In genomic region chr1:89149229-89149628, GRCh38 we compare ENCODE assay signal across 10 cellular contexts. TPM values are rescaled to one million over a fixed set of nuclear protein-coding genes. Genes with fewer than 3 reads are reported as not detected.
A peak's percentile ranks its signal among the peaks of the same experiment; 100 is the strongest.
DNase-seq lines count a peak whose midpoint lies in the region; ATAC-seq and TF ChIP-seq lines count a peak whose summit lies in the region.
"Had no signal": no experiment of that assay in that cellular context is flagged by ENCODE, and none has a peak within 500 bp of the region (broad histone marks: within the 10 kb centered on the region; RNA-seq: fewer than 3 reads in every experiment).

No MANE protein-coding gene starts in this region.

- no peak for DNase-seq in Right ventricle myocardium inferior (ENCODE audit: missing footprints)
- DNase-seq in right atrium auricular region (ENCODE audit: low spot score), result no peak
- DNase-seq in choroid plexus epithelial cell (ENCODE audit: low read depth), result peak; percentile 75
- DNase-seq in left lobe of liver (ENCODE audit: low spot score), result no peak
- peak; percentile 59 to 71 for DNase-seq in aorta
- DNase-seq in hepatic stellate cell (ENCODE audit: low spot score), result no peak
- no peak for DNase-seq in activated CD8-positive, alpha-beta T cell treated with anti-CD3 and anti-CD28 coated beads, Interleukin-2, amount 10 ng/mL, durations not matched to agents 7 days and 5 days
- DNase-seq in CD14-positive monocyte (ENCODE audit: low spot score), result no peak

- no peaks in the 10 kb centered on the region for H3K9me3 Mint-ChIP-seq in activated CD8-positive, alpha-beta T cell treated with anti-CD3 and anti-CD28 coated beads, Interleukin-2, amount 10 ng/mL, durations not matched to agents 7 days and 5 days (ENCODE audit: insufficient read depth)
- no peaks in the 10 kb centered on the region for H3K9me3 Mint-ChIP-seq in CD14-positive monocyte

- no peak overlapping the region for H3K4me3 ChIP-seq in right atrium auricular region
- H3K4me3 ChIP-seq in choroid plexus epithelial cell (ENCODE audit: low read depth, low read length), result no peak overlapping the region
- H3K4me3 ChIP-seq in aorta (ENCODE audit: low read length in 2 of 2), result no peak overlapping the region

- WGBS in aorta, 2 donors, result 31% methylated on average over 3 of the region's 3 CpGs

- H3K4me1 Mint-ChIP-seq in activated CD8-positive, alpha-beta T cell treated with anti-CD3 and anti-CD28 coated beads, Interleukin-2, amount 10 ng/mL, durations not matched to agents 7 days and 5 days (ENCODE audit: low read depth), result peaks cover 3% of the 10 kb centered on the region
- peaks cover 4% of the 10 kb centered on the region for H3K4me1 Mint-ChIP-seq in CD14-positive monocyte

- H3K27me3 ChIP-seq in right atrium auricular region (no peaks in the 10 kb centered on the region), aorta (ENCODE audit: control insufficient read depth in 1 of 2, insufficient read depth in 2 of 2, low read length in 1 of 2) (no peaks in the 10 kb centered on the region)

- H3K9me3 ChIP-seq in right atrium auricular region (no peaks in the 10 kb centered on the region), aorta (ENCODE audit: control insufficient read depth, low read length) (no peaks in the 10 kb centered on the region)

- no peak overlapping the region for H3K27ac Mint-ChIP-seq in activated CD8-positive, alpha-beta T cell treated with anti-CD3 and anti-CD28 coated beads, Interleukin-2, amount 10 ng/mL, durations not matched to agents 7 days and 5 days
- H3K27ac Mint-ChIP-seq in CD14-positive monocyte, result no peak overlapping the region

- no peak for TF ChIP-seq CTCF in right atrium auricular region (IDR thresholded peaks at IDR 0.05)
- peak; percentile 76 for TF ChIP-seq CTCF in choroid plexus epithelial cell (conservative IDR thresholded peaks at IDR 0.05; ENCODE audit: low read depth, low read length)
- TF ChIP-seq CTCF in CD14-positive monocyte (IDR thresholded peaks at IDR 0.05), result no peak

- H3K27ac ChIP-seq in right atrium auricular region, result no peak overlapping the region
- no peak overlapping the region for H3K27ac ChIP-seq in aorta (ENCODE audit: low read depth in 1 of 2, low read length in 2 of 2)
- H3K27ac ChIP-seq: C4-2B had no signal

- H3K4me1 ChIP-seq in right atrium auricular region (no peaks in the 10 kb centered on the region), aorta (ENCODE audit: control insufficient read depth in 1 of 2, insufficient read depth in 2 of 2, low read length in 2 of 2) (no peaks in the 10 kb centered on the region)

- intact Hi-C loops in Right ventricle myocardium inferior (cut with DNase I), result no loop called here
- intact Hi-C loops in aorta (cut with DNase I), result no loop called here
- intact Hi-C loops in CD14-positive monocyte (cut with micrococcal nuclease), result no loop called here

- CTCF ChIA-PET in activated CD8-positive, alpha-beta T cell treated with anti-CD3 and anti-CD28 coated beads, Interleukin-2, amount 10 ng/mL, durations not matched to agents 7 days and 5 days (lab: Charles Lee), result interaction anchor here (1.2 kb wide), 1 partner anchor 37 kb away, joined by 3 read pairs; no protein-coding TSS in a partner anchor

- peaks cover 4% of the 10 kb centered on the region for H3K27me3 Mint-ChIP-seq in activated CD8-positive, alpha-beta T cell treated with anti-CD3 and anti-CD28 coated beads, Interleukin-2, amount 10 ng/mL, durations not matched to agents 7 days and 5 days (ENCODE audit: low read depth)
- H3K27me3 Mint-ChIP-seq in CD14-positive monocyte (ENCODE audit: low read depth in 3 of 3), result peaks cover 0 to 2% (median 0%) of the 10 kb centered on the region in 3 donors

- H3K36me3 Mint-ChIP-seq in activated CD8-positive, alpha-beta T cell treated with anti-CD3 and anti-CD28 coated beads, Interleukin-2, amount 10 ng/mL, durations not matched to agents 7 days and 5 days (ENCODE audit: low read depth), result no peaks in the 10 kb centered on the region
- H3K36me3 Mint-ChIP-seq in CD14-positive monocyte, result no peaks in the 10 kb centered on the region

- no peaks in the 10 kb centered on the region for H3K36me3 ChIP-seq in right atrium auricular region
- H3K36me3 ChIP-seq in aorta (ENCODE audit: control insufficient read depth in 1 of 2, insufficient read depth in 2 of 2, low read length in 1 of 2), result no peaks in the 10 kb centered on the region

- ATAC-seq in Right ventricle myocardium inferior, result peak; percentile 64
- peak; percentile 70 for ATAC-seq in left lobe of liver
- ATAC-seq in aorta (ENCODE audit: low FRiP score), result peak; percentile 63
- no peak for ATAC-seq in activated CD8-positive, alpha-beta T cell treated with anti-CD3 and anti-CD28 coated beads, Interleukin-2, amount 10 ng/mL, durations not matched to agents 7 days and 5 days

- POLR2A ChIA-PET in activated CD8-positive, alpha-beta T cell treated with anti-CD3 and anti-CD28 coated beads, Interleukin-2, amount 10 ng/mL, durations not matched to agents 7 days and 5 days (lab: Charles Lee), result no interaction called here

- H3K4me3 Mint-ChIP-seq in activated CD8-positive, alpha-beta T cell treated with anti-CD3 and anti-CD28 coated beads, Interleukin-2, amount 10 ng/mL, durations not matched to agents 7 days and 5 days, result no peak overlapping the region
- no peak overlapping the region for H3K4me3 Mint-ChIP-seq in CD14-positive monocyte

RNA-seq across cellular contexts. Expression of gene GBP2, which starts 23.3 kb away (rescaled TPM):
- total RNA-seq in Right ventricle myocardium inferior (13.1 TPM), right atrium auricular region (10 to 100 TPM; 12.3 to 22.1 TPM), left lobe of liver (7.8 TPM), aorta (100 to 1,000 TPM; 110 to 123 TPM)
- polyA plus RNA-seq in aorta (100 to 1,000 TPM in 1 of 2 donors, 10 to 100 TPM in 1; 67.6 to 217 TPM), CD14-positive monocyte (10 to 100 TPM; 46.1 to 83.9 TPM)
- total RNA-seq in activated CD8-positive, alpha-beta T cell treated with anti-CD3 and anti-CD28 coated beads, Interleukin-2, amount 10 ng/mL, durations not matched to agents 7 days and 5 days, result 10 to 100 TPM; 95.8 to 97.4 TPM

RNA-seq across cellular contexts. Expression of gene GBP7, which starts 26.6 kb away (rescaled TPM):
- not detected for total RNA-seq in Right ventricle myocardium inferior
- total RNA-seq in right atrium auricular region, result not detected
- total RNA-seq in left lobe of liver, result 22.9 TPM
- under 1 TPM in 1 of 2 donors, not detected in 1; 0.21 TPM for total RNA-seq in aorta
- not detected for polyA plus RNA-seq in aorta
- total RNA-seq in activated CD8-positive, alpha-beta T cell treated with anti-CD3 and anti-CD28 coated beads, Interleukin-2, amount 10 ng/mL, durations not matched to agents 7 days and 5 days, result under 1 TPM; 0.11 to 0.26 TPM
- not detected for polyA plus RNA-seq in CD14-positive monocyte
- total RNA-seq: pulmonary artery endothelial cell had no signal

RNA-seq across cellular contexts. Expression of gene GBP4, which starts 49.5 kb away (rescaled TPM):
- total RNA-seq in Right ventricle myocardium inferior (5.9 TPM), right atrium auricular region (1 to 10 TPM; 6.1 to 6.2 TPM), left lobe of liver (5.3 TPM), aorta (10 to 100 TPM; 10.1 to 17.7 TPM)
- polyA plus RNA-seq in aorta (1 to 10 TPM; 1.4 to 3.6 TPM), CD14-positive monocyte (10 to 100 TPM; 13.0 to 17.4 TPM)
- 10 to 100 TPM; 51.0 to 60.7 TPM for total RNA-seq in activated CD8-positive, alpha-beta T cell treated with anti-CD3 and anti-CD28 coated beads, Interleukin-2, amount 10 ng/mL, durations not matched to agents 7 days and 5 days

Comparison
In these comparisons a context has a peak if more than half of its experiments do, and no peak if none do; other contexts are left out.
1. DNase-seq: peak in choroid plexus epithelial cell (single experiment) and aorta (2 of 2); none in Right ventricle myocardium inferior (single experiment), right atrium auricular region (single experiment), left lobe of liver (single experiment), hepatic stellate cell (single experiment), activated CD8-positive, alpha-beta T cell treated with anti-CD3 and anti-CD28 coated beads, Interleukin-2, amount 10 ng/mL, durations not matched to agents 7 days and 5 days (single experiment) and CD14-positive monocyte (single experiment).
2. RNA of gene GBP7, which starts 26.6 kb away (total RNA-seq): 22.9 TPM in left lobe of liver (single experiment); 0.11 to 0.26 TPM in activated CD8-positive, alpha-beta T cell treated with anti-CD3 and anti-CD28 coated beads, Interleukin-2, amount 10 ng/mL, durations not matched to agents 7 days and 5 days, 0.21 TPM in aorta, not detected in Right ventricle myocardium inferior (single experiment) and not detected in right atrium auricular region; every median in the first group is over 10 times any median in the second.